Comparison of ENCODE assay signal across 8 cellular contexts in the genomic region with DNA sequence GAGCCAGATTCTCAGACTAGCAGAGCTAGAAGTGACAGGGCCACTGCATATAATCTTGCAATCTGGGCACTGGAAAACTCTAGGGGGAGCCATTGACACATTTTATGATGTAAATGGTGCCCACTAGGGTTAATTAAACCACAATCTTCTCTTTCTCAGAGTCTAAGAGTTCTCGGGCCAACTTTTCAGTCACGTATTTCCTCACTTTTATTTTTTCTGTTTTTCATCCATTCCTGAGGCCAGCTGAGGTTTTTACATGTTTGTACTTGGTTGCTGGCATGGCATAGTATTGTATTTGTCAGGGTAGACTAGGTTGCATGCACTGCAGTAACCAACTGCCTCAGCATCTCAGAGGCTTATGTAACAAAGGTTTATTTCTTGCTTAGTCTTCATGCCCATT.
DNase-seq lines count a peak whose midpoint lies in the region; ATAC-seq, FAIRE-seq and TF ChIP-seq lines count a peak whose summit lies in the region.

No MANE protein-coding gene starts in this region.

- H2BK120ac ChIP-seq in mesenchymal stem cell (ENCODE audit: low read depth, low read length): no peak overlapping the region

- H2AK5ac ChIP-seq in mesenchymal stem cell (ENCODE audit: low read length, severe bottlenecking): no peak overlapping the region

- H3K36me3 Mint-ChIP-seq in osteocyte (ENCODE audit: unreplicated experiment): no peaks in the 10 kb centered on the region

- no peak overlapping the region for H4K8ac ChIP-seq in mesenchymal stem cell (ENCODE audit: low read length)

- peak in 1 of 2 experiments; percentile 31 for DNase-seq in A549 (ENCODE audit: low read depth in 1 of 2, low spot score in 1 of 2)
- DNase-seq in NCI-H226: peak; percentile 19
- DNase-seq in astrocyte of the spinal cord (ENCODE audit: low read depth, low spot score): peak; percentile 32
- DNase-seq in mesenchymal stem cell: peak; percentile 10
- no peak for DNase-seq in osteocyte (ENCODE audit: extremely low spot score, unreplicated experiment)
- DNase-seq in putamen (ENCODE audit: low spot score): no peak

- no peaks in the 10 kb centered on the region for H3K79me1 ChIP-seq in mesenchymal stem cell (replicated peaks; ENCODE audit: low read length, poor library complexity, severe bottlenecking)

- no peak overlapping the region for H3K27ac Mint-ChIP-seq in osteocyte (ENCODE audit: unreplicated experiment)

- no peak overlapping the region for H3K23ac ChIP-seq in mesenchymal stem cell (ENCODE audit: low read length in 2 of 2)

- no peak overlapping the region for H3K4ac ChIP-seq in mesenchymal stem cell (ENCODE audit: low read depth in 1 of 2, low read length in 2 of 2)

- no peaks in the 10 kb centered on the region for H3K4me1 Mint-ChIP-seq in osteocyte (ENCODE audit: unreplicated experiment)

- in situ Hi-C loops in astrocyte of the spinal cord (cut with HindIII; ENCODE audit: low sequenced_read_pairs): no loop called here

- TF ChIP-seq EP300 in A549 (IDR thresholded peaks at IDR 0.05): no peak

- no peaks in the 10 kb centered on the region for H3K36me3 ChIP-seq in mesenchymal stem cell (ENCODE audit: control insufficient read depth in 1 of 2, insufficient read depth in 2 of 2, low read depth in 1 of 2, low read length in 2 of 2)

- ATAC-seq in A549 (peak; percentile 68 to 76; a peak in 4 of 6 replicates), GM19035 (IDR thresholded peaks at IDR 0.05; ENCODE audit: unreplicated experiment) (peak; percentile 52), HG02885 (IDR thresholded peaks at IDR 0.05; ENCODE audit: poor library complexity, unreplicated experiment) (no peak)

- H3K27me3 ChIP-seq in mesenchymal stem cell (ENCODE audit: control insufficient read depth in 1 of 2, insufficient read depth in 1 of 2, low read length in 2 of 2): peaks cover 7 to 30% of the 10 kb centered on the region in 2 experiments

- 0% methylated on average over 2 of the region's 2 CpGs for WGBS in A549 (ENCODE audit: missing lambda C conversion rate)
- no CpG with 5 or more reads among the region's 2 CpGs for WGBS in mesenchymal stem cell

- H3K4me1 ChIP-seq in A549 (no peaks in the 10 kb centered on the region), mesenchymal stem cell (ENCODE audit: control insufficient read depth, insufficient read depth, low read depth, low read length) (no peaks in the 10 kb centered on the region)

- peaks cover 17% of the 10 kb centered on the region for H3K27me3 Mint-ChIP-seq in osteocyte (ENCODE audit: unreplicated experiment)

- H3K27ac ChIP-seq in A549: no peak overlapping the region
- H3K27ac ChIP-seq in mesenchymal stem cell (ENCODE audit: low read length, poor library complexity, severe bottlenecking): no peak overlapping the region

- H3K9me3 Mint-ChIP-seq in osteocyte (ENCODE audit: unreplicated experiment): no peaks in the 10 kb centered on the region

- no peak overlapping the region for H2BK15ac ChIP-seq in mesenchymal stem cell (ENCODE audit: low read depth, poor library complexity, severe bottlenecking)

- no peak overlapping the region for H4K91ac ChIP-seq in mesenchymal stem cell (ENCODE audit: low read length)

- no peak overlapping the region for H3K18ac ChIP-seq in mesenchymal stem cell (ENCODE audit: low read depth in 1 of 2, low read length in 2 of 2)

- no peak overlapping the region for H3K14ac ChIP-seq in mesenchymal stem cell (ENCODE audit: low read length in 2 of 2)

- no peak overlapping the region for H2BK12ac ChIP-seq in mesenchymal stem cell (ENCODE audit: low read length in 2 of 2)

- TF ChIP-seq RAD21 in A549 (conservative IDR thresholded peaks at IDR 0.05 in 1 of 2, IDR thresholded peaks at IDR 0.05 in 1 of 2): peak; percentile 42 to 59; a peak in 4 of 5 replicates

- H3K9me3 ChIP-seq in A549 (no peaks in the 10 kb centered on the region), mesenchymal stem cell (ENCODE audit: control insufficient read depth, low read length) (no peaks in the 10 kb centered on the region)

- H3K9ac ChIP-seq in mesenchymal stem cell (ENCODE audit: low read length): no peak overlapping the region

- H3K4me3 ChIP-seq in A549: no peak overlapping the region
- H3K4me3 ChIP-seq in astrocyte of the spinal cord (ENCODE audit: low read depth, low read length): no peak overlapping the region
- H3K4me3 ChIP-seq in mesenchymal stem cell (ENCODE audit: insufficient read depth in 1 of 2, low read depth in 1 of 2, low read length in 2 of 2): no peak overlapping the region

- FAIRE-seq in A549 (lab: Jason Lieb, UNC): no peak

- TF ChIP-seq POLR2A in A549 (IDR thresholded peaks at IDR 0.05; ENCODE audit: low read length): no peak

- no peak overlapping the region for H3K4me3 Mint-ChIP-seq in osteocyte (ENCODE audit: unreplicated experiment)

- POLR2A ChIA-PET in A549 (lab: Yijun Ruan, JAX): no interaction called here

- H2BK5ac ChIP-seq in mesenchymal stem cell (ENCODE audit: low read depth, low read length, poor library complexity, severe bottlenecking): no peak overlapping the region

- no peak overlapping the region for H3K4me2 ChIP-seq in A549
- H3K4me2 ChIP-seq in mesenchymal stem cell (ENCODE audit: low read length, poor library complexity, severe bottlenecking): no peak overlapping the region

- H2AFZ ChIP-seq in mesenchymal stem cell (ENCODE audit: low read depth, low read length): no peak overlapping the region

- TF ChIP-seq CTCF in A549 (IDR thresholded peaks at IDR 0.05) (peak; percentile 27; the same call in 2 of the 3 replicates), astrocyte of the spinal cord (IDR thresholded peaks at IDR 0.05; ENCODE audit: low read depth, low read length) (peak; percentile 43), osteocyte (IDR thresholded peaks at IDR 0.05) (no peak)

- CTCF ChIA-PET in A549 (lab: Yijun Ruan, JAX): interaction anchor here (0.5 to 1.3 kb wide), 7 partner anchors 10 to 1032 kb away, joined by 3 to 6 read pairs (median 5); no protein-coding TSS in a partner anchor

TF ChIP-seq in A549, 52 proteins besides CTCF, POLR2A, EP300 and RAD21 (continues in another document):
- TF ChIP-seq JUN (IDR thresholded peaks at IDR 0.05): no peak
- TF ChIP-seq RFX5 (IDR thresholded peaks at IDR 0.05): no peak
- TF ChIP-seq RCOR1 (IDR thresholded peaks at IDR 0.05; ENCODE audit: low read depth, low read length): no peak
- no peak for TF ChIP-seq FOSB (CRISPR knock-in tag; IDR thresholded peaks at IDR 0.05)
- TF ChIP-seq ESRRA (IDR thresholded peaks at IDR 0.05; ENCODE audit: borderline replicate concordance, low read length): no peak
- TF ChIP-seq, protein P1, sequence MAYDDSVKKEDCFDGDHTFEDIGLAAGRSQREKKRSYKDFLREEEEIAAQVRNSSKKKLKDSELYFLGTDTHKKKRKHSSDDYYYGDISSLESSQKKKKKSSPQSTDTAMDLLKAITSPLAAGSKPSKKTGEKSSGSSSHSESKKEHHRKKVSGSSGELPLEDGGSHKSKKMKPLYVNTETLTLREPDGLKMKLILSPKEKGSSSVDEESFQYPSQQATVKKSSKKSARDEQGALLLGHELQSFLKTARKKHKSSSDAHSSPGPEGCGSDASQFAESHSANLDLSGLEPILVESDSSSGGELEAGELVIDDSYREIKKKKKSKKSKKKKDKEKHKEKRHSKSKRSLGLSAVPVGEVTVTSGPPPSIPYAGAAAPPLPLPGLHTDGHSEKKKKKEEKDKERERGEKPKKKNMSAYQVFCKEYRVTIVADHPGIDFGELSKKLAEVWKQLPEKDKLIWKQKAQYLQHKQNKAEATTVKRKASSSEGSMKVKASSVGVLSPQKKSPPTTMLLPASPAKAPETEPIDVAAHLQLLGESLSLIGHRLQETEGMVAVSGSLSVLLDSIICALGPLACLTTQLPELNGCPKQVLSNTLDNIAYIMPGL (CRISPR knock-in tag; IDR thresholded peaks at IDR 0.05; ENCODE audit: borderline replicate concordance): no peak
- TF ChIP-seq, protein P2, sequence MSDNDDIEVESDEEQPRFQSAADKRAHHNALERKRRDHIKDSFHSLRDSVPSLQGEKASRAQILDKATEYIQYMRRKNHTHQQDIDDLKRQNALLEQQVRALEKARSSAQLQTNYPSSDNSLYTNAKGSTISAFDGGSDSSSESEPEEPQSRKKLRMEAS (IDR thresholded peaks at IDR 0.05): no peak
- TF ChIP-seq, protein P3, sequence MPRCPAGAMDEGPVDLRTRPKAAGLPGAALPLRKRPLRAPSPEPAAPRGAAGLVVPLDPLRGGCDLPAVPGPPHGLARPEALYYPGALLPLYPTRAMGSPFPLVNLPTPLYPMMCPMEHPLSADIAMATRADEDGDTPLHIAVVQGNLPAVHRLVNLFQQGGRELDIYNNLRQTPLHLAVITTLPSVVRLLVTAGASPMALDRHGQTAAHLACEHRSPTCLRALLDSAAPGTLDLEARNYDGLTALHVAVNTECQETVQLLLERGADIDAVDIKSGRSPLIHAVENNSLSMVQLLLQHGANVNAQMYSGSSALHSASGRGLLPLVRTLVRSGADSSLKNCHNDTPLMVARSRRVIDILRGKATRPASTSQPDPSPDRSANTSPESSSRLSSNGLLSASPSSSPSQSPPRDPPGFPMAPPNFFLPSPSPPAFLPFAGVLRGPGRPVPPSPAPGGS (IDR thresholded peaks at IDR 0.05): no peak
- no peak for TF ChIP-seq POLR2AphosphoS2 (conservative IDR thresholded peaks at IDR 0.05; ENCODE audit: low read length)
- TF ChIP-seq, protein P4, sequence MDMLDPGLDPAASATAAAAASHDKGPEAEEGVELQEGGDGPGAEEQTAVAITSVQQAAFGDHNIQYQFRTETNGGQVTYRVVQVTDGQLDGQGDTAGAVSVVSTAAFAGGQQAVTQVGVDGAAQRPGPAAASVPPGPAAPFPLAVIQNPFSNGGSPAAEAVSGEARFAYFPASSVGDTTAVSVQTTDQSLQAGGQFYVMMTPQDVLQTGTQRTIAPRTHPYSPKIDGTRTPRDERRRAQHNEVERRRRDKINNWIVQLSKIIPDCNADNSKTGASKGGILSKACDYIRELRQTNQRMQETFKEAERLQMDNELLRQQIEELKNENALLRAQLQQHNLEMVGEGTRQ (IDR thresholded peaks at IDR 0.05): no peak
- no peak for TF ChIP-seq ZC3H11A (IDR thresholded peaks at IDR 0.05)
- no peak for TF ChIP-seq RARB (CRISPR knock-in tag; IDR thresholded peaks at IDR 0.05)
- TF ChIP-seq HEYL (CRISPR knock-in tag; IDR thresholded peaks at IDR 0.05): no peak
- no peak for TF ChIP-seq EHMT2 (IDR thresholded peaks at IDR 0.05; ENCODE audit: low read depth)
- TF ChIP-seq, protein P5, sequence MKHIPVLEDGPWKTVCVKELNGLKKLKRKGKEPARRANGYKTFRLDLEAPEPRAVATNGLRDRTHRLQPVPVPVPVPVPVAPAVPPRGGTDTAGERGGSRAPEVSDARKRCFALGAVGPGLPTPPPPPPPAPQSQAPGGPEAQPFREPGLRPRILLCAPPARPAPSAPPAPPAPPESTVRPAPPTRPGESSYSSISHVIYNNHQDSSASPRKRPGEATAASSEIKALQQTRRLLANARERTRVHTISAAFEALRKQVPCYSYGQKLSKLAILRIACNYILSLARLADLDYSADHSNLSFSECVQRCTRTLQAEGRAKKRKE (CRISPR knock-in tag; IDR thresholded peaks at IDR 0.05; ENCODE audit: low read depth): no peak
- TF ChIP-seq GATA3 (IDR thresholded peaks at IDR 0.05; ENCODE audit: borderline replicate concordance): no peak
- no peak for TF ChIP-seq CHD4 (IDR thresholded peaks at IDR 0.05; ENCODE audit: borderline replicate concordance)
- TF ChIP-seq SMC3 (IDR thresholded peaks at IDR 0.05): no peak

Comparison
In these comparisons a context has a peak if more than half of its experiments do, and no peak if none do; other contexts are left out.
1. DNase-seq: peak in NCI-H226 (single experiment), astrocyte of the spinal cord (single experiment) and mesenchymal stem cell (single experiment); none in osteocyte (single experiment) and putamen (single experiment).